In genomic region chr11:57763568-57763967, GRCh38 we compare ENCODE assay signal across 1 cellular context.
TF ChIP-seq lines count a peak whose summit lies in the region.

No MANE protein-coding gene starts in this region.

TF ChIP-seq in WTC11, 78 proteins besides CTCF, POLR2A, EP300 and RAD21 (continued from another document):
- TF ChIP-seq ZNF532 (CRISPR knock-in tag; IDR thresholded peaks at IDR 0.05; ENCODE audit: borderline replicate concordance): no peak
